In genomic region chr9:133956520-133957076, GRCh38 we compare ENCODE assay signal across 8 cellular contexts. TPM values are rescaled to one million over a fixed set of nuclear protein-coding genes. Genes with fewer than 3 reads are reported as not detected.
DNase-seq lines count a peak whose midpoint lies in the region; ATAC-seq and TF ChIP-seq lines count a peak whose summit lies in the region.

No MANE protein-coding gene starts in this region.

- H2BK15ac ChIP-seq in mesenchymal stem cell (ENCODE audit: low read depth, poor library complexity, severe bottlenecking): peak overlapping the region; percentile 62

- H3K4me2 ChIP-seq in mesenchymal stem cell (ENCODE audit: low read length, poor library complexity, severe bottlenecking): peak overlapping the region; percentile 19

- H3K9me3 Mint-ChIP-seq in HFFc6 (no peaks in the 10 kb centered on the region), CD14-positive monocyte (peaks cover 0 to 2% (median 0%) of the 10 kb centered on the region in 7 donors)

- peak overlapping the region in 1 of 2 experiments; percentile 26 for H3K14ac ChIP-seq in mesenchymal stem cell (ENCODE audit: low read length in 2 of 2)

- no peaks in the 10 kb centered on the region for H3K36me3 Mint-ChIP-seq in HFFc6 (ENCODE audit: low read depth)
- H3K36me3 Mint-ChIP-seq in CD14-positive monocyte: peaks cover 7% of the 10 kb centered on the region in 2 donors

- peak overlapping the region; percentile 66 for H2BK120ac ChIP-seq in mesenchymal stem cell (ENCODE audit: low read depth, low read length)

- peak overlapping the region; percentile 97 for H2AK5ac ChIP-seq in mesenchymal stem cell (ENCODE audit: low read length, severe bottlenecking)

- no peaks in the 10 kb centered on the region for H3K36me3 ChIP-seq in colonic mucosa
- peaks cover 0 to 29% of the 10 kb centered on the region in 2 experiments for H3K36me3 ChIP-seq in mesenchymal stem cell (ENCODE audit: control insufficient read depth in 1 of 2, insufficient read depth in 2 of 2, low read depth in 1 of 2, low read length in 2 of 2)

- H3K9ac ChIP-seq in colonic mucosa (ENCODE audit: low read depth in 2 of 2, low read length in 2 of 2) (no peak overlapping the region), mesenchymal stem cell (ENCODE audit: low read length) (peak overlapping the region; percentile 76)

- no peak for ATAC-seq in GM19035 (IDR thresholded peaks at IDR 0.05; ENCODE audit: unreplicated experiment)

- peaks cover 2% of the 10 kb centered on the region for H3K27me3 Mint-ChIP-seq in HFFc6 (ENCODE audit: insufficient read depth)
- H3K27me3 Mint-ChIP-seq in CD14-positive monocyte (ENCODE audit: low read depth in 3 of 3): peaks cover 6 to 15% (median 14%) of the 10 kb centered on the region in 3 donors

- H3K4me3 ChIP-seq in colonic mucosa (no peak overlapping the region), mesenchymal stem cell (ENCODE audit: insufficient read depth in 1 of 2, low read depth in 1 of 2, low read length in 2 of 2) (peak overlapping the region in 1 of 2 experiments; percentile 64)

- H2BK5ac ChIP-seq in mesenchymal stem cell (ENCODE audit: low read depth, low read length, poor library complexity, severe bottlenecking): peak overlapping the region; percentile 85

- peak overlapping the region; percentile 81 for H4K91ac ChIP-seq in mesenchymal stem cell (ENCODE audit: low read length)

- WGBS in mesenchymal stem cell: 30% methylated on average over 14 of the region's 14 CpGs

- H3K27ac ChIP-seq in colonic mucosa (peak overlapping the region; percentile 21), mesenchymal stem cell (ENCODE audit: low read length, poor library complexity, severe bottlenecking) (peak overlapping the region; percentile 99)

- H3K4me1 Mint-ChIP-seq in HFFc6 (ENCODE audit: low read depth) (peaks cover 25% of the 10 kb centered on the region), CD14-positive monocyte (peaks cover 56% of the 10 kb centered on the region)

- H2BK12ac ChIP-seq in mesenchymal stem cell (ENCODE audit: low read length in 2 of 2): peak overlapping the region; percentile 29 to 82

- H4K8ac ChIP-seq in mesenchymal stem cell (ENCODE audit: low read length): peak overlapping the region; percentile 68

- H2AFZ ChIP-seq in mesenchymal stem cell (ENCODE audit: low read depth, low read length): no peak overlapping the region

- peak overlapping the region; percentile 84 to 92 for H3K18ac ChIP-seq in mesenchymal stem cell (ENCODE audit: low read depth in 1 of 2, low read length in 2 of 2)

- H3K4me3 Mint-ChIP-seq in HFFc6: peak overlapping the region; percentile 62
- H3K4me3 Mint-ChIP-seq in CD14-positive monocyte: peak overlapping the region in 1 of 2 donors; percentile 89

- H3K4ac ChIP-seq in mesenchymal stem cell (ENCODE audit: low read depth in 1 of 2, low read length in 2 of 2): peak overlapping the region; percentile 47 to 83

- no peak overlapping the region for H3K23ac ChIP-seq in mesenchymal stem cell (ENCODE audit: low read length in 2 of 2)

- peaks cover 3% of the 10 kb centered on the region for H3K79me1 ChIP-seq in mesenchymal stem cell (replicated peaks; ENCODE audit: low read length, poor library complexity, severe bottlenecking)

- intact Hi-C loops in colonic mucosa (cut with DNase I): no loop called here
- intact Hi-C loops in CD14-positive monocyte (cut with micrococcal nuclease): loop anchor here in 1 of 2 donors (5.0 kb wide), 1 partner anchor 36 kb away; the partner anchor contains the start of gene VAV2

- peaks cover 13% of the 10 kb centered on the region for H3K4me1 ChIP-seq in colonic mucosa
- peaks cover 65% of the 10 kb centered on the region for H3K4me1 ChIP-seq in mesenchymal stem cell (ENCODE audit: control insufficient read depth, insufficient read depth, low read depth, low read length)

- no peaks in the 10 kb centered on the region for H3K9me3 ChIP-seq in colonic mucosa
- H3K9me3 ChIP-seq in mesenchymal stem cell (ENCODE audit: control insufficient read depth, low read length): no peaks in the 10 kb centered on the region

- H3K27me3 ChIP-seq in colonic mucosa: no peaks in the 10 kb centered on the region
- H3K27me3 ChIP-seq in mesenchymal stem cell (ENCODE audit: control insufficient read depth in 1 of 2, insufficient read depth in 1 of 2, low read length in 2 of 2): no peaks in the 10 kb centered on the region

- DNase-seq in A172 (ENCODE audit: low spot score) (peak; percentile 50), HFFc6 (no peak), colonic mucosa (no peak), mesenchymal stem cell (peak; percentile 73), GDM1 (lab: John Stamatoyannopoulos, UW) (no peak), CD14-positive monocyte (ENCODE audit: low spot score) (no peak), DMS79 treated with DMSO at 0.1 percent for 48 hours (lab: John Stamatoyannopoulos, UW) (no peak)

- TF ChIP-seq CTCF in HFFc6 (IDR thresholded peaks at IDR 0.05) (no peak), colonic mucosa (IDR thresholded peaks at IDR 0.05) (no peak), CD14-positive monocyte (IDR thresholded peaks at IDR 0.05) (no peak)

- peak overlapping the region; percentile 62 for H3K27ac Mint-ChIP-seq in HFFc6
- no peak overlapping the region for H3K27ac Mint-ChIP-seq in CD14-positive monocyte

RNA-seq across cellular contexts. Expression of gene VAV2, which starts 35.5 kb away (rescaled TPM):
- 14.2 and 14.4 TPM in 2 replicates for total RNA-seq in A172 (2014; rRNA removed; shearing (Covaris generic))
- 10 to 100 TPM; 17.6 to 24.5 (median 21.7) TPM for total RNA-seq in HFFc6 (2021; fragmentation: NEBNext Ultra II Directional; extraction: Animal tissue kit (Norgen Biotek cat#: 25700))
- total RNA-seq in colonic mucosa: 10 to 100 TPM; 30.7 to 45.1 TPM
- 11.6 TPM for polyA plus RNA-seq in mesenchymal stem cell (2013, experiment 1 of 2)
- polyA plus RNA-seq in mesenchymal stem cell (2013, experiment 2 of 2): 11.1 TPM
- 1 to 10 TPM; 2.3 TPM for polyA plus RNA-seq in CD14-positive monocyte

Comparison
In these comparisons a context has a peak if more than half of its experiments do, and no peak if none do; other contexts are left out.
1. DNase-seq: peak in A172 (single experiment) and mesenchymal stem cell (single experiment); none in HFFc6 (single experiment), colonic mucosa (single experiment), GDM1 (single experiment), CD14-positive monocyte (single experiment) and DMS79 treated with DMSO at 0.1 percent for 48 hours (single experiment).